ENCODE assay signal across 17 cellular contexts in genomic region chr19:29507081-29507860, GRCh38. TPM values are rescaled to one million over a fixed set of nuclear protein-coding genes. Genes with fewer than 3 reads are reported as not detected.
"Had no signal": no experiment of that assay in that cellular context is flagged by ENCODE, and none has a peak within 500 bp of the region (broad histone marks: within the 10 kb centered on the region; RNA-seq: fewer than 3 reads in every experiment).

No MANE protein-coding gene starts in this region.

- DNase-seq: activated CD4-positive, alpha-beta T cell treated with anti-CD3 and anti-CD28 coated beads, Interleukin-2, amount 10 ng/mL, durations not matched to agents 7 days and 5 days; activated CD4-positive, CD25-positive, alpha-beta regulatory T cell; activated CD8-positive, alpha-beta memory T cell treated with anti-CD3 and anti-CD28 coated beads for 24 hours; activated CD8-positive, alpha-beta memory T cell treated with anti-CD3 and anti-CD28 coated beads, Interleukin-2, amount 50 U/mL, for 48 hours; activated naive CD8-positive, alpha-beta T cell treated with anti-CD3 and anti-CD28 coated beads for 36 hours; amygdala; left ventricle myocardium superior; mesenchymal stem cell; stimulated activated CD4-positive, alpha-beta T cell treated with anti-CD3 and anti-CD28 coated beads, Interleukin-4, amount 100 ng/mL, for 4 hours had no signal

- H3K4me3 ChIP-seq: cardiac muscle cell, coronary artery, pancreas had no signal

- ATAC-seq: left ventricle myocardium superior; naive thymus-derived CD8-positive, alpha-beta T cell; pancreas; sciatic nerve; stimulated activated memory B cell treated with anti-CD40 and anti-IgM and Interleukin-4, amounts not matched to agents 10 μg/mL and 1 μg/mL and 100 μg/mL, for 72 hours had no signal

- H3K27me3 ChIP-seq: pancreas had no signal

- H3K4me1 ChIP-seq: pancreas had no signal

- H3K36me3 ChIP-seq: cardiac muscle cell, pancreas had no signal

- H3K27ac ChIP-seq: cardiac muscle cell, coronary artery, pancreas had no signal

- H3K9me3 ChIP-seq: pancreas had no signal

RNA-seq across cellular contexts. Expression of gene VSTM2B, which starts 18.5 kb away (rescaled TPM):
- total RNA-seq: activated CD4-positive, alpha-beta T cell treated with anti-CD3 and anti-CD28 coated beads, Interleukin-2, amount 10 ng/mL, durations not matched to agents 7 days and 5 days; activated naive CD8-positive, alpha-beta T cell treated with anti-CD3 and anti-CD28 coated beads for 36 hours; left ventricle myocardium superior; naive thymus-derived CD8-positive, alpha-beta T cell; pancreas; sciatic nerve; ureter had no signal
- polyA plus RNA-seq: cardiac muscle cell, esophagus had no signal
